ENCODE assay signal across 8 cellular contexts in the genomic region with DNA sequence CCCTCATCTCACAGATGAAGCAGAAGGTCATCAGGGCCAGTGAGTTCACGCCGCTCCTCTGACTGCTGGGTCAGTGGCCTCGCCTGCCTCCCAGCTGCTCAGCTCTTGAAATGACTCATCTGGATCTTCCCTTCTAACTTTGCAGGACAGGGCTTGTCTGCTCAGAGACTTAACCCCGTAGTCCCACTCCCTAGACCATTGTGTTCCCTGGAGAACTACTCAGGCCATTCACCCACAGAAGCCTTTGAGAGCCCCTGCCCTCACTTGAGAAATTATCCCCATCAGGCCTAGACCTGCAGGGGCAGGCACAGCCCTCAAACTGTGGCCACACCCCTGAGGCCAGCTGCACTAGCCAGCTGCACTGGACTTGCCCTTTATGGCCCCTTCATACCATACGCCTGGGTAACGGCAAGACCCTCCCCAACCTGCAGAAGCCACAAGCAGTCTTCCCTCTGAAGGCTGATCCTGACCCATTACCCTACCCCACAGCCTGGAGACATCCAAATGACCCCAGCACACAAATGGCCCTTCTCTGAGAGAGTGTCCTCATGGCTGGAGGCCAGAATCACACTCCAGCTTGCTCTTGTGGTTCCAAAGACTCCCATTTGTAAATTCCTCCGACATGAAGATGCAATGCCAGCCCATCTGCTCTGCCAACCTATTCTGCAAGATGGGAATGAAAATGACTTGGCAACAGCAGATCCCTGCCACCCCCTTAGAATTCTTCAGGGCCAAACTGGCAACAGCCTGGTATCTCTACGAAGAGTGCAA. TPM values are rescaled to one million over a fixed set of nuclear protein-coding genes. Genes with fewer than 3 reads are reported as not detected.
DNase-seq lines count a peak whose midpoint lies in the region; ATAC-seq, FAIRE-seq and TF ChIP-seq lines count a peak whose summit lies in the region.

No MANE protein-coding gene starts in this region.

- H3K4me3 ChIP-seq in CD4-positive, CD25-positive, alpha-beta regulatory T cell (ENCODE audit: low read depth, low read length): no peak overlapping the region
- no peak overlapping the region for H3K4me3 ChIP-seq in smooth muscle cell

- TF ChIP-seq POLR2A in GM12891 (IDR thresholded peaks at IDR 0.05; ENCODE audit: low read depth, low read length) (no peak), GM18505 (IDR thresholded peaks at IDR 0.05; ENCODE audit: borderline replicate concordance, extremely low read depth, insufficient read depth, insufficient read length) (no peak)

- peak overlapping the region; percentile 55 for H3K4me2 ChIP-seq in smooth muscle cell

- H3K36me3 ChIP-seq in CD4-positive, CD25-positive, alpha-beta regulatory T cell (ENCODE audit: control insufficient read depth, insufficient read depth, low read length): peaks cover 65% of the 10 kb centered on the region
- H3K36me3 ChIP-seq in smooth muscle cell (ENCODE audit: low read depth): no peaks in the 10 kb centered on the region

- peak overlapping the region; percentile 29 to 89 (median 83) for H3K27ac Mint-ChIP-seq in CD4-positive, CD25-positive, alpha-beta regulatory T cell

- H3F3A ChIP-seq in smooth muscle cell (ENCODE audit: low read depth): no peaks in the 10 kb centered on the region

- no peaks in the 10 kb centered on the region for H3K27me3 Mint-ChIP-seq in CD4-positive, CD25-positive, alpha-beta regulatory T cell

- H3K4me3 Mint-ChIP-seq in CD4-positive, CD25-positive, alpha-beta regulatory T cell: peak overlapping the region in 2 of 4 donors; percentile 39 to 52

- no peak overlapping the region for H2AFZ ChIP-seq in smooth muscle cell (ENCODE audit: low read depth)

- no peaks in the 10 kb centered on the region for H3K27me3 ChIP-seq in CD4-positive, CD25-positive, alpha-beta regulatory T cell (ENCODE audit: control insufficient read depth, insufficient read depth, low read length)
- H3K27me3 ChIP-seq in smooth muscle cell (ENCODE audit: low read depth): no peaks in the 10 kb centered on the region

- H3K9ac ChIP-seq in smooth muscle cell (ENCODE audit: low read depth): no peak overlapping the region

- ATAC-seq in CD4-positive, CD25-positive, alpha-beta regulatory T cell (ENCODE audit: low read depth in 2 of 2): no peak
- ATAC-seq in GM21447 (IDR thresholded peaks at IDR 0.05; ENCODE audit: unreplicated experiment) (peak; percentile 63), GM18505 (IDR thresholded peaks at IDR 0.05; ENCODE audit: unreplicated experiment) (no peak)

- DNase-seq in CD4-positive, CD25-positive, alpha-beta regulatory T cell: no peak
- peak; percentile 87 for DNase-seq in RPMI7951 (ENCODE audit: low read depth)
- peak; percentile 26 for DNase-seq in foreskin melanocyte
- DNase-seq in smooth muscle cell (lab: John Stamatoyannopoulos, UW; ENCODE audit: unreplicated experiment): no peak
- no peak for DNase-seq in NK-92 (lab: John Stamatoyannopoulos, UW; ENCODE audit: unreplicated experiment)
- no peak for DNase-seq in GM12891 (ENCODE audit: insufficient read length, low spot score)

- H3K4me1 Mint-ChIP-seq in CD4-positive, CD25-positive, alpha-beta regulatory T cell: peaks cover 52 to 96% (median 74%) of the 10 kb centered on the region in 4 donors

- no peaks in the 10 kb centered on the region for H4K20me1 ChIP-seq in smooth muscle cell (ENCODE audit: low read depth)

- H3K27ac ChIP-seq in CD4-positive, CD25-positive, alpha-beta regulatory T cell (ENCODE audit: insufficient read depth, low read length, poor library complexity, severe bottlenecking): peak overlapping the region; percentile 15
- peak overlapping the region; percentile 16 for H3K27ac ChIP-seq in smooth muscle cell (ENCODE audit: low read depth)

- no peaks in the 10 kb centered on the region for H3K9me3 ChIP-seq in CD4-positive, CD25-positive, alpha-beta regulatory T cell (ENCODE audit: control insufficient read depth in 2 of 2, low read length in 2 of 2)
- no peaks in the 10 kb centered on the region for H3K9me3 ChIP-seq in smooth muscle cell (replicated peaks; ENCODE audit: low read depth)

- H3K9me3 Mint-ChIP-seq in CD4-positive, CD25-positive, alpha-beta regulatory T cell: no peaks in the 10 kb centered on the region

- H3K4me1 ChIP-seq in CD4-positive, CD25-positive, alpha-beta regulatory T cell (ENCODE audit: control insufficient read depth, insufficient read depth, low read length, poor library complexity, severe bottlenecking): peaks cover 73% of the 10 kb centered on the region
- H3K4me1 ChIP-seq in smooth muscle cell (ENCODE audit: low read depth): no peaks in the 10 kb centered on the region

- no peak for TF ChIP-seq CTCF in smooth muscle cell (IDR thresholded peaks at IDR 0.05; ENCODE audit: borderline replicate concordance, insufficient read depth, poor library complexity, severe bottlenecking)

- no peak for FAIRE-seq in GM12891 (lab: Jason Lieb, UNC)

- H3K79me2 ChIP-seq in smooth muscle cell (ENCODE audit: low read depth): no peaks in the 10 kb centered on the region

- WGBS in smooth muscle cell (ENCODE audit: low lambda C conversion rate): 36% methylated on average over 8 of the region's 8 CpGs

- H3K36me3 Mint-ChIP-seq in CD4-positive, CD25-positive, alpha-beta regulatory T cell: peaks cover 28% of the 10 kb centered on the region

TF ChIP-seq in GM12891, 5 proteins besides CTCF, POLR2A, EP300 and RAD21:
- no peak for TF ChIP-seq POU2F2 (IDR thresholded peaks at IDR 0.05; ENCODE audit: low read depth, low read length)
- no peak for TF ChIP-seq PAX5 (IDR thresholded peaks at IDR 0.05; ENCODE audit: insufficient read depth, low read length, severe bottlenecking)
- no peak for TF ChIP-seq SPI1 (IDR thresholded peaks at IDR 0.05; ENCODE audit: low read depth, low read length)
- TF ChIP-seq TAF1 (IDR thresholded peaks at IDR 0.05; ENCODE audit: low read depth, low read length): no peak
- TF ChIP-seq POLR2AphosphoS5 (IDR thresholded peaks at IDR 0.05; ENCODE audit: low read depth, low read length): no peak
TF ChIP-seq in GM12891: peak in this region for 0.

RNA-seq across cellular contexts. Expression of a gene that starts 33.2 kb away (rescaled TPM):
- total RNA-seq in CD4-positive, CD25-positive, alpha-beta regulatory T cell: 174 TPM
- 100 to 1,000 TPM; 207 to 251 (median 233) TPM for polyA plus RNA-seq in CD4-positive, CD25-positive, alpha-beta regulatory T cell
- total RNA-seq in RPMI7951 (2014; rRNA removed; shearing (Covaris generic)): 0.12 and 0.59 TPM in 2 replicates
- 0.27 TPM in 1 of 2 replicates, not detected in the other for total RNA-seq in smooth muscle cell
- polyA plus RNA-seq in smooth muscle cell: 0.40 TPM in 1 of 2 replicates, not detected in the other
- polyA plus RNA-seq in GM12891 (2012; ENCODE audit: low read depth, missing spikeins): 60.0 TPM

RNA-seq across cellular contexts. Expression of a gene that starts 58.6 kb away (rescaled TPM):
- total RNA-seq in CD4-positive, CD25-positive, alpha-beta regulatory T cell: 3.3 TPM
- polyA plus RNA-seq in CD4-positive, CD25-positive, alpha-beta regulatory T cell: 10 to 100 TPM in 1 of 4 donors, 1 to 10 TPM in 3; 6.5 to 10.0 (median 9.2) TPM
- 48.0 and 59.1 TPM in 2 replicates for total RNA-seq in RPMI7951 (2014; rRNA removed; shearing (Covaris generic))
- total RNA-seq in smooth muscle cell: 250 and 264 TPM in 2 replicates
- 276 and 303 TPM in 2 replicates for polyA plus RNA-seq in smooth muscle cell
- 15.6 TPM for polyA plus RNA-seq in GM12891 (2012; ENCODE audit: low read depth, missing spikeins)

Comparison
In these comparisons a context has a peak if more than half of its experiments do, and no peak if none do; other contexts are left out.
1. DNase-seq: peak in RPMI7951 (single experiment) and foreskin melanocyte (single experiment); none in CD4-positive, CD25-positive, alpha-beta regulatory T cell (0 of 3), smooth muscle cell (single experiment), NK-92 (single experiment) and GM12891 (single experiment).
2. RNA of a gene that starts 33.2 kb away (total RNA-seq): 174 TPM in CD4-positive, CD25-positive, alpha-beta regulatory T cell (single experiment); 0.12 to 0.59 TPM in RPMI7951 and 0.27 TPM in smooth muscle cell; every median in the first group is over 100 times any median in the second.
3. RNA of a gene that starts 58.6 kb away (total RNA-seq): 250 to 264 TPM in smooth muscle cell and 48.0 to 59.1 TPM in RPMI7951; 3.3 TPM in CD4-positive, CD25-positive, alpha-beta regulatory T cell (single experiment); every median in the first group is over 10 times any median in the second.